7 cellular contexts compared by ENCODE assay signal in genomic region chr9:71521132-71521531, GRCh38.
"Had no signal": no experiment of that assay in that cellular context is flagged by ENCODE, and none has a peak within 500 bp of the region (broad histone marks: within the 10 kb centered on the region; RNA-seq: fewer than 3 reads in every experiment).

No MANE protein-coding gene starts in this region.

- H3K27ac ChIP-seq: GM23248, HL-60 had no signal

- FAIRE-seq: H54 had no signal

- H3K9ac ChIP-seq: GM23248 had no signal

- H3K4me3 ChIP-seq: GM23248 had no signal

- H2AFZ ChIP-seq: GM23248 had no signal

- DNase-seq: GM23248, GOT3, H9, HCEC 1CT, KG1 had no signal
